Comparison of ENCODE assay signal across 14 cellular contexts in the genomic region with DNA sequence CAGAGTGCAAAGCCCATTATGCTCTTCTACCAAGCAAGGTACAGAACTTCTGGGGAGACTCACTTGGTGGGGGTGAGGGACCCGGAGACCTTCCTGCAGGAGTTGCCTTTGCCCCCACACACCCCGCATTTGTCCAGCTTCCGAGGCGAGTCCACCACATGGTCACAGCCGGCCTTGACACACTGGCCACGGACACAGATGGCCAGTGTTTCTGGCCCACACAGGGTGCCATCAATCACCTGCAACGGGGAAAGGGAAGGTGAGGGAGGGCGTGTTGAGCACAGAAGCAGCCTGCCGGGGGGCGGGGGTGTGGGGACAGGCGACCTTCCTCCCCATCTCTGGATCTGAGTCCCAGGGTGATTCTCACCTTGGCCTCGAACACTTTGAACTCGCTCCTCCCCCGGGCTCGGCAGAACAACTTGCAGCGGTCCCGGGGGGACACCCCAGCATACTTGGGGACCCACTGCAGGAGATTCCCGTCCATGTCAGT. TPM values are rescaled to one million over a fixed set of nuclear protein-coding genes. Genes with fewer than 3 reads are reported as not detected.
"Had no signal": no experiment of that assay in that cellular context is flagged by ENCODE, and none has a peak within 500 bp of the region (broad histone marks: within the 10 kb centered on the region; RNA-seq: fewer than 3 reads in every experiment).

No MANE protein-coding gene starts in this region.

- H3K4me3 ChIP-seq: adrenal gland, lung had no signal

- H3K9me3 ChIP-seq: adrenal gland had no signal

- ATAC-seq: activated CD8-positive, alpha-beta T cell treated with anti-CD3 and anti-CD28 coated beads, Interleukin-2, amount 10 ng/mL, durations not matched to agents 7 days and 5 days; effector memory CD8-positive, alpha-beta T cell; stimulated activated naive CD8-positive, alpha-beta T cell treated with anti-CD3 and anti-CD28 coated beads, Interleukin-15, amount 100 ng/mL, for 72 hours had no signal

- DNase-seq: activated CD4-positive, alpha-beta T cell treated with anti-CD3 and anti-CD28 coated beads for 48 hours; activated CD8-positive, alpha-beta T cell treated with anti-CD3 and anti-CD28 coated beads, Interleukin-2, amount 10 ng/mL, durations not matched to agents 7 days and 5 days; activated naive CD4-positive, alpha-beta T cell treated with anti-CD3 and anti-CD28 coated beads, Interleukin-2, amount 50 U/mL, for 16 hours; effector memory CD8-positive, alpha-beta T cell; glutamatergic neuron; nephron progenitor cell; stimulated activated CD4-positive, alpha-beta T cell treated with anti-CD3 and anti-CD28 coated beads, Interleukin-15, amount 100 ng/mL, for 24 hours; stimulated activated CD4-positive, alpha-beta T cell treated with anti-CD3 and anti-CD28 coated beads, Interleukin-4, amount 100 ng/mL, for 24 hours; stimulated activated naive CD8-positive, alpha-beta T cell treated with anti-CD3 and anti-CD28 coated beads, Interleukin-15, amount 100 ng/mL, for 72 hours; T-helper 1 cell had no signal

- H3K27ac ChIP-seq: epithelial cell of prostate had no signal

- H3K36me3 ChIP-seq: adrenal gland had no signal

RNA-seq across cellular contexts. Expression of gene ADAMTS8, which starts 20.0 kb away (rescaled TPM):
- total RNA-seq: activated CD8-positive, alpha-beta T cell treated with anti-CD3 and anti-CD28 coated beads, Interleukin-2, amount 10 ng/mL, durations not matched to agents 7 days and 5 days; pulmonary artery endothelial cell had no signal
